8 cellular contexts compared by ENCODE assay signal in genomic region chr2:219205981-219206441, GRCh38. TPM values are rescaled to one million over a fixed set of nuclear protein-coding genes. Genes with fewer than 3 reads are reported as not detected.
A peak's percentile ranks its signal among the peaks of the same experiment; 100 is the strongest.
DNase-seq lines count a peak whose midpoint lies in the region; ATAC-seq lines count a peak whose summit lies in the region.

No MANE protein-coding gene starts in this region.

- no peaks in the 10 kb centered on the region for H3K9me3 Mint-ChIP-seq in naive B cell

- peak overlapping the region; percentile 99 for H3K27ac ChIP-seq in caudate nucleus (ENCODE audit: low read depth, low read length)

- DNase-seq in NCI-H82 treated with DMSO at 0.1 percent for 48 hours (lab: John Stamatoyannopoulos, UW; ENCODE audit: unreplicated experiment) (peak; percentile 62), NCI-H82 (lab: John Stamatoyannopoulos, UW) (no peak), caudate nucleus (lab: John Stamatoyannopoulos, UW) (peak in 1 of 61 donors; percentile 40), naive B cell (no peak), HT-29 (ENCODE audit: low spot score) (no peak), COR-L47 (lab: John Stamatoyannopoulos, UW) (no peak), occipital lobe (lab: John Stamatoyannopoulos, UW) (no peak)

- H3K4me1 Mint-ChIP-seq in naive B cell, result peaks cover 12 to 29% (median 21%) of the 10 kb centered on the region in 3 donors

- H3K4me3 Mint-ChIP-seq in naive B cell, result peak overlapping the region; percentile 76 to 96 (median 92)

- H3K27ac Mint-ChIP-seq in naive B cell, result peak overlapping the region; percentile 89 to 98 (median 96)

- no peaks in the 10 kb centered on the region for H3K36me3 Mint-ChIP-seq in naive B cell

- H3K27me3 Mint-ChIP-seq in naive B cell, result no peaks in the 10 kb centered on the region

- ATAC-seq in HG03558 (IDR thresholded peaks at IDR 0.05; ENCODE audit: extremely low read depth, unreplicated experiment) (peak; percentile 13), naive B cell (ENCODE audit: low read depth in 2 of 2) (peak; percentile 37 to 41)

RNA-seq across cellular contexts. Expression of gene ZFAND2B, which starts 0.6 kb away (rescaled TPM):
- 10 to 100 TPM; 50.7 to 77.7 (median 57.9) TPM for polyA plus RNA-seq in naive B cell (ENCODE audit: low read depth in 6 of 6)
- 104 and 116 TPM in 2 replicates for total RNA-seq in HT-29 (2014; rRNA removed; shearing (Covaris generic))
- total RNA-seq in occipital lobe, result 14.5 TPM

RNA-seq across cellular contexts. Expression of gene ABCB6, which starts 12.7 kb away (rescaled TPM):
- 1 to 10 TPM in 5 of 6 donors, not detected in 1; 2.1 to 6.4 (median 3.2) TPM for polyA plus RNA-seq in naive B cell (ENCODE audit: low read depth in 6 of 6)
- total RNA-seq in HT-29 (2014; rRNA removed; shearing (Covaris generic)), result 33.6 and 39.9 TPM in 2 replicates
- total RNA-seq in occipital lobe, result 32.0 TPM

RNA-seq across cellular contexts. Expression of gene ATG9A, which starts 23.4 kb away (rescaled TPM):
- polyA plus RNA-seq in naive B cell (ENCODE audit: low read depth in 6 of 6), result 10 to 100 TPM; 12.6 to 25.4 (median 18.1) TPM
- total RNA-seq in HT-29 (2014; rRNA removed; shearing (Covaris generic)), result 93.7 and 107 TPM in 2 replicates
- 24.5 TPM for total RNA-seq in occipital lobe

RNA-seq across cellular contexts. Expression of gene ANKZF1, which starts 23.6 kb away (rescaled TPM):
- polyA plus RNA-seq in naive B cell (ENCODE audit: low read depth in 6 of 6), result 10 to 100 TPM; 22.4 to 45.5 (median 25.4) TPM
- 41.0 and 43.4 TPM in 2 replicates for total RNA-seq in HT-29 (2014; rRNA removed; shearing (Covaris generic))
- total RNA-seq in occipital lobe, result 40.4 TPM

RNA-seq across cellular contexts. Expression of gene RETREG2, which starts 27.9 kb away (rescaled TPM):
- polyA plus RNA-seq in naive B cell (ENCODE audit: low read depth in 6 of 6), result 100 to 1,000 TPM in 1 of 6 donors, 10 to 100 TPM in 5; 54.7 to 113 (median 62.7) TPM
- total RNA-seq in HT-29 (2014; rRNA removed; shearing (Covaris generic)), result 78.5 and 83.9 TPM in 2 replicates
- 73.8 TPM for total RNA-seq in occipital lobe
